ENCODE assay signal across 10 cellular contexts in the genomic region with DNA sequence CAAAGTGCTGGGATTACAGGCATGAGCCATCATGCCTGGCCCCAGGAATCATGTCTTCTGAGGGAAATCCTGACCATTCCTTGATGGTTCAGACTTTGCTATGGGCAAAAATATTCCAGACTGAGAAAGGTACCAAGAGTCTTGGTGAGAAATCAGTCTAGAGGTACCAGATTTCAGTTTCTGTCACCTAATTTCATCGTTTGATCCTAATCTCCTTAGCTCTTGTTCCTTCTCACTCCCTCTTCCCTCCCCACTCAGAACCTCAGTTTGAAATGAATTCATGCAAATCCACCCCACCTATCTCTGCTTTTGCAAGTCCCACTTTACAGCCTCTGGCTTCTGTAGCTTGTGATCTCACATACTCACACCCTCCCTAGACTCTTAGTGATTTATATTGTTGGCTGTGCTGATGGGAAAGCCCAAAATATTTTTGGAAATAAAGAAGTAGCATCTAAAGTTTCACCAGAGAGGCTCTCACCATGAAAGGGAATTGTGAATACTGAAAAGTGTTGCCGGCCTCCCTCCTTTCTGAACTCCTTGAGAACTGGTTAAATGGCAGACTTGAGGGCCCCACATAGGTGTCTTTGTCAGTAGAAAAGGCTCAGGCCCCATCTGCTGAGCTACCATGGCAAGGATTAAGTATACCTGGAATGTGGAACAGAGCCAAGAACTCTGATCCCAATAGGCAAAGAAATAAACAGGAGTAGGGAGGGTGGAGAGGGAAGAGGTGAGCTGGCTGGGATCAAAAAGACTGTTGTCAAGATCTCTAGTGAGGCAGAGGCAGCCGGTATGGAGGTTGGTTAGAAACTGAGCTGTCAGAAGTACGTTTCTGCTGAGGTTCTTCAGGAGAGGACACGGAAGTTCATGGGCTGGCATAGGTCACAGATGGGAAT.
DNase-seq lines count a peak whose midpoint lies in the region; ATAC-seq and TF ChIP-seq lines count a peak whose summit lies in the region.
"Had no signal": no experiment of that assay in that cellular context is flagged by ENCODE, and none has a peak within 500 bp of the region (broad histone marks: within the 10 kb centered on the region; RNA-seq: fewer than 3 reads in every experiment).

No MANE protein-coding gene starts in this region.

- intact Hi-C loops in MCF 10A (cut with micrococcal nuclease): no loop called here

- no peaks in the 10 kb centered on the region for H3K27me3 Mint-ChIP-seq in HFFc6 (ENCODE audit: insufficient read depth)
- H3K27me3 Mint-ChIP-seq in MCF 10A (ENCODE audit: insufficient read depth, unreplicated experiment): no peaks in the 10 kb centered on the region

- POLR2A ChIA-PET in MCF 10A (lab: Yijun Ruan, JAX): interaction anchor here (0.6 to 1.3 kb wide), 2 partner anchors 13 to 209 kb away, joined by 3 read pairs; no protein-coding TSS in a partner anchor

- no peak for ATAC-seq in HG02571 (IDR thresholded peaks at IDR 0.05; ENCODE audit: unreplicated experiment)

- no peak for TF ChIP-seq CTCF in HFFc6 (IDR thresholded peaks at IDR 0.05)
- TF ChIP-seq CTCF in MCF 10A (IDR thresholded peaks at IDR 0.05; ENCODE audit: unreplicated experiment): no peak

- no TSS peak for BruUV-seq in MCF 10A (replicated peaks; lab: Mats Ljungman, UMichigan)

- CTCF ChIA-PET in MCF 10A (lab: Yijun Ruan, JAX): interaction anchor here (0.6 to 3.3 kb wide), 9 partner anchors 8 to 842 kb away, joined by 3 to 17 read pairs (median 4); a partner anchor contains a TSS

- H3K4me1 Mint-ChIP-seq in HFFc6 (ENCODE audit: low read depth) (peaks cover 69% of the 10 kb centered on the region), MCF 10A (ENCODE audit: insufficient read depth, unreplicated experiment) (peaks cover 22% of the 10 kb centered on the region)

- peak overlapping the region; percentile 48 for H3K4me3 Mint-ChIP-seq in HFFc6
- H3K4me3 Mint-ChIP-seq in MCF 10A (ENCODE audit: unreplicated experiment): no peak overlapping the region

- H3K36me3 Mint-ChIP-seq in HFFc6 (ENCODE audit: low read depth): peaks cover 37% of the 10 kb centered on the region
- H3K36me3 Mint-ChIP-seq in MCF 10A (ENCODE audit: insufficient read depth, unreplicated experiment): no peaks in the 10 kb centered on the region

- H3K9me3 Mint-ChIP-seq in HFFc6 (no peaks in the 10 kb centered on the region), MCF 10A (ENCODE audit: unreplicated experiment) (no peaks in the 10 kb centered on the region)

- H3K27ac Mint-ChIP-seq in HFFc6: peak overlapping the region; percentile 78
- H3K27ac Mint-ChIP-seq in MCF 10A (ENCODE audit: low read depth, unreplicated experiment): peak overlapping the region; percentile 71

- DNase-seq in NCI-H1417 (lab: John Stamatoyannopoulos, UW): peak in 2 of 3 experiments; percentile 11 to 33
- no peak for DNase-seq in NCI-H1417 treated with DMSO at 0.1 percent for 48 hours (lab: John Stamatoyannopoulos, UW)
- no peak for DNase-seq in HFFc6
- DNase-seq in MCF 10A (ENCODE audit: unreplicated experiment): peak; percentile 47
- DNase-seq in renal cortical epithelial cell (ENCODE audit: low read depth): peak; percentile 66
- DNase-seq in T-helper 9 cell: no peak
- no peak for DNase-seq in GM19240 (ENCODE audit: insufficient read length, low spot score)
- DNase-seq: activated CD4-positive, alpha-beta T cell treated with anti-CD3 and anti-CD28 coated beads for 48 hours; stimulated activated CD4-positive, alpha-beta T cell treated with anti-CD3 and anti-CD28 coated beads, Interleukin-15, amount 100 ng/mL, for 24 hours had no signal

Comparison
In these comparisons a context has a peak if more than half of its experiments do, and no peak if none do; other contexts are left out.
1. DNase-seq: peak in NCI-H1417 (2 of 3), MCF 10A (single experiment) and renal cortical epithelial cell (single experiment); none in NCI-H1417 treated with DMSO at 0.1 percent for 48 hours (single experiment), HFFc6 (single experiment), T-helper 9 cell (single experiment) and GM19240 (single experiment).